9 cellular contexts compared by ENCODE assay signal in genomic region chr16:74298104-74298503, GRCh38. TPM values are rescaled to one million over a fixed set of nuclear protein-coding genes. Genes with fewer than 3 reads are reported as not detected.
DNase-seq lines count a peak whose midpoint lies in the region; ATAC-seq, FAIRE-seq and TF ChIP-seq lines count a peak whose summit lies in the region.
"Had no signal": no experiment of that assay in that cellular context is flagged by ENCODE, and none has a peak within 500 bp of the region (broad histone marks: within the 10 kb centered on the region; RNA-seq: fewer than 3 reads in every experiment).

No MANE protein-coding gene starts in this region.

- H3K4me1 Mint-ChIP-seq in IgD-negative memory B cell: peaks cover 6 to 18% (median 11%) of the 10 kb centered on the region in 3 donors
- H3K4me1 Mint-ChIP-seq in naive thymus-derived CD4-positive, alpha-beta T cell: peaks cover 22 to 52% (median 38%) of the 10 kb centered on the region in 7 donors

- H3K27ac Mint-ChIP-seq in IgD-negative memory B cell: peak overlapping the region in 2 of 3 donors; percentile 71 to 94
- peak overlapping the region in 8 of 9 donors; percentile 38 to 100 (median 97) for H3K27ac Mint-ChIP-seq in naive thymus-derived CD4-positive, alpha-beta T cell

- peak overlapping the region; percentile 57; the same call in 1 of the 2 replicates for H3K4me3 ChIP-seq in BJ (ENCODE audit: low read depth, low read length)
- no peak overlapping the region for H3K4me3 ChIP-seq in bronchial epithelial cell (ENCODE audit: low read depth, low read length)
- peak overlapping the region; percentile 86 for H3K4me3 ChIP-seq in naive thymus-derived CD4-positive, alpha-beta T cell (ENCODE audit: low read length)

- peak overlapping the region; percentile 96 for H3K27ac ChIP-seq in naive thymus-derived CD4-positive, alpha-beta T cell (ENCODE audit: low read depth, low read length)

- CTCF ChIA-PET in BJ (lab: Yijun Ruan, JAX): interaction anchor here (0.6 to 2.3 kb wide), 4 partner anchors 12 to 626 kb away, joined by 3 to 11 read pairs (median 4); no protein-coding TSS in a partner anchor
- CTCF ChIA-PET in naive thymus-derived CD4-positive, alpha-beta T cell (lab: Charles Lee): no interaction called here

- H3K27me3 ChIP-seq in BJ (ENCODE audit: control insufficient read depth, insufficient read depth, low read length) (no peaks in the 10 kb centered on the region), bronchial epithelial cell (ENCODE audit: control insufficient read depth, insufficient read depth, low read length) (no peaks in the 10 kb centered on the region)
- H3K27me3 ChIP-seq in naive thymus-derived CD4-positive, alpha-beta T cell (ENCODE audit: control insufficient read depth in 2 of 2, insufficient read depth in 2 of 2, low read length in 2 of 2): no peaks in the 10 kb centered on the region

- no peak for FAIRE-seq in bronchial epithelial cell (lab: Jason Lieb, UNC)
- FAIRE-seq: RCC 7860 had no signal

- peaks cover 22 to 25% of the 10 kb centered on the region in 2 donors for H3K4me1 ChIP-seq in naive thymus-derived CD4-positive, alpha-beta T cell (ENCODE audit: control insufficient read depth in 2 of 2, insufficient read depth in 2 of 2, low read length in 2 of 2)

- intact Hi-C loops in naive thymus-derived CD4-positive, alpha-beta T cell (cut with micrococcal nuclease): loop anchor here (5.0 to 10.0 kb wide), 6 partner anchors 309 to 1349 kb away; partner anchors contain the start of genes ADAT1 (in 1 of the 2), GLG1 (in 1 of the 2), KARS1 (in 1 of the 2) and MLKL (in 1 of the 2)

- peaks cover 0 to 1% (median 0%) of the 10 kb centered on the region in 3 donors for H3K9me3 Mint-ChIP-seq in IgD-negative memory B cell
- H3K9me3 Mint-ChIP-seq in naive thymus-derived CD4-positive, alpha-beta T cell: no peaks in the 10 kb centered on the region

- peak overlapping the region; percentile 84 to 96 (median 95) for H3K4me3 Mint-ChIP-seq in IgD-negative memory B cell
- peak overlapping the region; percentile 89 to 99 (median 96) for H3K4me3 Mint-ChIP-seq in naive thymus-derived CD4-positive, alpha-beta T cell

- H3K36me3 ChIP-seq in BJ (ENCODE audit: control insufficient read depth, insufficient read depth, low read length) (peaks cover 8% of the 10 kb centered on the region), bronchial epithelial cell (ENCODE audit: control insufficient read depth, insufficient read depth, low read length) (peaks cover 30% of the 10 kb centered on the region)
- H3K36me3 ChIP-seq in naive thymus-derived CD4-positive, alpha-beta T cell (ENCODE audit: control insufficient read depth in 2 of 3, insufficient read depth in 3 of 3, low read length in 3 of 3): peaks cover 25 to 43% (median 36%) of the 10 kb centered on the region in 3 experiments

- no peaks in the 10 kb centered on the region for H3K9me3 ChIP-seq in naive thymus-derived CD4-positive, alpha-beta T cell (ENCODE audit: control insufficient read depth in 2 of 3, low read length in 3 of 3)

- TF ChIP-seq CTCF in BJ (IDR thresholded peaks at IDR 0.05; ENCODE audit: insufficient read depth, low read depth, low read length) (no peak), bronchial epithelial cell (IDR thresholded peaks at IDR 0.05; ENCODE audit: insufficient read depth, low read length, severe bottlenecking) (no peak)

- peaks cover 2% of the 10 kb centered on the region for H3K36me3 Mint-ChIP-seq in IgD-negative memory B cell
- peaks cover 3 to 23% (median 19%) of the 10 kb centered on the region in 5 donors for H3K36me3 Mint-ChIP-seq in naive thymus-derived CD4-positive, alpha-beta T cell

- H3K27me3 Mint-ChIP-seq in IgD-negative memory B cell: no peaks in the 10 kb centered on the region
- H3K27me3 Mint-ChIP-seq in naive thymus-derived CD4-positive, alpha-beta T cell: no peaks in the 10 kb centered on the region

- DNase-seq in BJ (ENCODE audit: low read depth) (no peak), bronchial epithelial cell (ENCODE audit: low read depth) (peak; percentile 30), activated gamma-delta T cell (lab: John Stamatoyannopoulos, UW) (no peak), DMS114 treated with DMSO at 0.1 percent for 48 hours (lab: John Stamatoyannopoulos, UW; ENCODE audit: unreplicated experiment) (no peak)
- no peak for DNase-seq in naive thymus-derived CD4-positive, alpha-beta T cell

- POLR2A ChIA-PET in BJ (lab: Charles Lee): no interaction called here
- POLR2A ChIA-PET in naive thymus-derived CD4-positive, alpha-beta T cell (lab: Charles Lee): interaction anchor here (0.6 to 2.6 kb wide), 3 partner anchors 9 to 149 kb away, joined by 3 to 19 read pairs (median 8); no protein-coding TSS in a partner anchor

- no peak for ATAC-seq in naive thymus-derived CD4-positive, alpha-beta T cell
- ATAC-seq in HG02870 (IDR thresholded peaks at IDR 0.05; ENCODE audit: unreplicated experiment) (no peak), GM19035 (IDR thresholded peaks at IDR 0.05; ENCODE audit: unreplicated experiment) (no peak)

RNA-seq across cellular contexts. Expression of gene PSMD7, which starts 1.5 kb away (rescaled TPM):
- 86.0 and 112 TPM in 2 replicates for polyA plus RNA-seq in BJ (2011; rRNA removed)
- polyA minus RNA-seq in BJ (2011; rRNA and poly(A)+ RNA removed): 29.5 and 35.8 TPM in 2 replicates
- 96.1 TPM for polyA plus RNA-seq in IgD-negative memory B cell
- total RNA-seq in bronchial epithelial cell: 79.8 and 104 TPM in 2 replicates
- 100 to 1,000 TPM in 1 of 5 experiments, 10 to 100 TPM in 4; 61.1 to 107 (median 71.3) TPM for total RNA-seq in naive thymus-derived CD4-positive, alpha-beta T cell
- polyA plus RNA-seq in naive thymus-derived CD4-positive, alpha-beta T cell: 100 to 1,000 TPM; 106 to 126 TPM
